In the genomic region with DNA sequence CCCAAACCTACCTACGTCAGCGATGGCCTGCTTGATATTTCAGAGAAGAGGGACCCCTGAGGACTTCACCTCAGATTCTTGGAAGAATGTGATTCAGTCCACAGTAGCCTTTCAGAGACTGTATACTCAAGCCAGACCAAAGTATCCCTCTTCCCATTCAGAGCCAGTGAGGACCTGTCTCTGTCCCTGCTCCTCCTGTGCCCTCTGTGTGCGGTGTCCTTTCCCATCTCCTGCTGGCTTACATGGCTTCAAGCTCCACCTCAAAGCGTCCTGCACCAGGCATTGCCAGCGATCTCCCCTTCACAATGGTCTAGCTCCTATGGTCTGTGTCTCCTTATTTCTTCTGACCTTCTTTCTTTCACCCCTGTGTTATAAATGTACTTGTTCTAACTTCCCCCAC, we compare ENCODE assay signal across 29 cellular contexts. TPM values are rescaled to one million over a fixed set of nuclear protein-coding genes. Genes with fewer than 3 reads are reported as not detected.
"Had no signal": no experiment of that assay in that cellular context is flagged by ENCODE, and none has a peak within 500 bp of the region (broad histone marks: within the 10 kb centered on the region; RNA-seq: fewer than 3 reads in every experiment).

No MANE protein-coding gene starts in this region.

- H3K36me3 ChIP-seq: colonic mucosa, esophagus squamous epithelium, gastrocnemius medialis, heart left ventricle, left lung, lower lobe of right lung had no signal

- DNase-seq: colonic mucosa; cortex of kidney; effector CD8-positive, alpha-beta T cell; effector memory CD8-positive, alpha-beta T cell; endodermal cell; esophagus squamous epithelium; foreskin fibroblast; foreskin melanocyte; gastrocnemius medialis; heart left ventricle; hypothalamus; immature natural killer cell; islet precursor cell; kidney; kidney glomerular epithelial cell; left lung; left ventricle myocardium superior; lower lobe of right lung; mesenchymal stem cell; mucosa of descending colon; naive B cell had no signal

- ATAC-seq: effector memory CD8-positive, alpha-beta T cell; gastrocnemius medialis; heart left ventricle; left lung; left ventricle myocardium superior; lower lobe of right lung; mucosa of descending colon had no signal

- H3K4me1 Mint-ChIP-seq: endodermal cell, immature natural killer cell, mesothelial cell of epicardium, naive B cell had no signal

- H3K4me3 Mint-ChIP-seq: dendritic cell treated with granulocyte-macrophage colony-stimulating factor and Interleukin-4, amounts not matched to agents 40 ng/mL and 50 ng/mL, for 4 days; effector memory CD8-positive, alpha-beta T cell; endodermal cell; immature natural killer cell; mesothelial cell of epicardium; naive B cell had no signal

- H3K4me2 ChIP-seq: hepatocyte had no signal

- FAIRE-seq: endometrium, endothelial cell of umbilical vein, kidney had no signal

- H3K9me3 ChIP-seq: colonic mucosa, esophagus squamous epithelium, gastrocnemius medialis, heart left ventricle, left lung, lower lobe of right lung, mucosa of descending colon had no signal

- H3K4me3 ChIP-seq: colonic mucosa, esophagus squamous epithelium, gastrocnemius medialis, heart left ventricle, hepatocyte, left lung, lower lobe of right lung, mucosa of descending colon had no signal

- H3K9me3 Mint-ChIP-seq: dendritic cell treated with granulocyte-macrophage colony-stimulating factor and Interleukin-4, amounts not matched to agents 40 ng/mL and 50 ng/mL, for 4 days; effector memory CD8-positive, alpha-beta T cell; endodermal cell; immature natural killer cell; mesothelial cell of epicardium had no signal

- H3K27me3 Mint-ChIP-seq: dendritic cell treated with granulocyte-macrophage colony-stimulating factor and Interleukin-4, amounts not matched to agents 40 ng/mL and 50 ng/mL, for 4 days had no signal

- H3K36me3 Mint-ChIP-seq: immature natural killer cell, mesothelial cell of epicardium, naive B cell had no signal

- H3K27me3 ChIP-seq: colonic mucosa, esophagus squamous epithelium, gastrocnemius medialis, heart left ventricle, hepatocyte, left lung had no signal

- H3K27ac Mint-ChIP-seq: dendritic cell treated with granulocyte-macrophage colony-stimulating factor and Interleukin-4, amounts not matched to agents 40 ng/mL and 50 ng/mL, for 4 days; effector memory CD8-positive, alpha-beta T cell; endodermal cell; immature natural killer cell; mesothelial cell of epicardium; naive B cell had no signal

- H3K4me1 ChIP-seq: colonic mucosa, gastrocnemius medialis, heart left ventricle, left lung, lower lobe of right lung had no signal

- H3K27ac ChIP-seq: colonic mucosa, esophagus squamous epithelium, gastrocnemius medialis, heart left ventricle, hepatocyte, left lung, lower lobe of right lung had no signal

RNA-seq across cellular contexts. Expression of a gene that starts 39.5 kb away (rescaled TPM):
- total RNA-seq: dermis microvascular lymphatic vessel endothelial cell, endodermal cell, endothelial cell of umbilical vein, glomerular endothelial cell, lung microvascular endothelial cell had no signal
- polyA plus RNA-seq: endothelial cell of umbilical vein, immature natural killer cell had no signal
